Comparison of ENCODE assay signal across 1 cellular context in genomic region chr11:69874984-69875673, GRCh38.
TF ChIP-seq lines count a peak whose summit lies in the region.

No MANE protein-coding gene starts in this region.

TF ChIP-seq in WTC11, 78 proteins besides CTCF, POLR2A, EP300 and RAD21 (continued from another document):
- TF ChIP-seq USF1 (CRISPR knock-in tag; IDR thresholded peaks at IDR 0.05) (no peak), FOXJ3 (CRISPR knock-in tag; IDR thresholded peaks at IDR 0.05; ENCODE audit: borderline replicate concordance) (no peak)
